Comparison of ENCODE assay signal across 31 cellular contexts in genomic region chr3:13722178-13722577, GRCh38.
"Had no signal": no experiment of that assay in that cellular context is flagged by ENCODE, and none has a peak within 500 bp of the region (broad histone marks: within the 10 kb centered on the region; RNA-seq: fewer than 3 reads in every experiment).

No MANE protein-coding gene starts in this region.

- H2AFZ ChIP-seq: neural progenitor cell, parathyroid adenoma had no signal

- H3K27ac ChIP-seq: neural progenitor cell, ovary, parathyroid adenoma, psoas muscle, skin epidermis, spleen, suprapubic skin, testis, tibial artery, transverse colon, upper lobe of right lung, vagina had no signal

- ATAC-seq: natural killer cell; psoas muscle; right cardiac atrium; sciatic nerve; stimulated activated memory B cell treated with anti-CD40 and anti-IgM and Interleukin-4, amounts not matched to agents 10 μg/mL and 1 μg/mL and 100 μg/mL, for 72 hours; stimulated activated naive CD8-positive, alpha-beta T cell treated with anti-CD3 and anti-CD28 coated beads, Interleukin-15, amount 100 ng/mL, for 72 hours; stimulated activated naive CD8-positive, alpha-beta T cell treated with anti-CD3 and anti-CD28 coated beads, Interleukin-15, Interleukin-2, amounts not matched to agents 100 U/mL and 50 U/mL, for 24 hours; upper lobe of right lung had no signal

- DNase-seq: natural killer cell; occipital lobe; ovary; posterior cingulate gyrus; psoas muscle; right cardiac atrium; spleen; stimulated activated CD4-positive, alpha-beta T cell treated with anti-CD3 and anti-CD28 coated beads, Interleukin-12 subunit alpha, Interleukin-12 subunit beta, amount 100 ng/mL, for 4 hours; stimulated activated CD4-positive, alpha-beta T cell treated with anti-CD3 and anti-CD28 coated beads, Interleukin-1b, Interleukin-23, amount 100 ng/mL, for 48 hours; stimulated activated CD4-positive, alpha-beta T cell treated with anti-CD3 and anti-CD28 coated beads, Interleukin-4, amount 100 ng/mL, for 1 hour; stimulated activated CD4-positive, alpha-beta T cell treated with anti-CD3 and anti-CD28 coated beads, Interleukin-4, amount 100 ng/mL, for 4 hours; stimulated activated CD8-positive, alpha-beta memory T cell treated with anti-CD3 and anti-CD28 coated beads, Interleukin-4, amount 100 ng/mL, for 48 hours; stimulated activated naive CD4-positive, alpha-beta T cell; stimulated activated naive CD8-positive, alpha-beta T cell treated with anti-CD3 and anti-CD28 coated beads, Interleukin-15, amount 100 ng/mL, for 72 hours; stimulated activated naive CD8-positive, alpha-beta T cell treated with anti-CD3 and anti-CD28 coated beads, Interleukin-15, Interleukin-2, amounts not matched to agents 100 U/mL and 50 U/mL, for 24 hours; substantia nigra; testis; tibial artery; transverse colon; upper lobe of right lung had no signal

- H3K4me1 Mint-ChIP-seq: natural killer cell; nephron; neural progenitor cell; stimulated activated memory B cell treated with anti-CD40 and anti-IgM and Interleukin-4, amounts not matched to agents 10 μg/mL and 1 μg/mL and 100 μg/mL, for 72 hours; stimulated activated naive CD8-positive, alpha-beta T cell treated with anti-CD3 and anti-CD28 coated beads, Interleukin-15, amount 100 ng/mL, for 72 hours had no signal

- H3K9ac ChIP-seq: neural progenitor cell, parathyroid adenoma had no signal

- H3K4me3 ChIP-seq: neural progenitor cell, ovary, psoas muscle, skin epidermis, smooth muscle cell, spleen, suprapubic skin, testis, tibial artery, transverse colon, upper lobe of right lung, vagina had no signal

- H3K79me2 ChIP-seq: parathyroid adenoma had no signal

- H3K36me3 Mint-ChIP-seq: neural progenitor cell; stimulated activated memory B cell treated with anti-CD40 and anti-IgM and Interleukin-4, amounts not matched to agents 10 μg/mL and 1 μg/mL and 100 μg/mL, for 72 hours had no signal

- H3K27me3 Mint-ChIP-seq: progenitor cell of endocrine pancreas; stimulated activated memory B cell treated with anti-CD40 and anti-IgM and Interleukin-4, amounts not matched to agents 10 μg/mL and 1 μg/mL and 100 μg/mL, for 72 hours; type B pancreatic cell had no signal

- H3K27me3 ChIP-seq: neural progenitor cell, ovary, spleen, suprapubic skin, testis, tibial artery, transverse colon, upper lobe of right lung, vagina had no signal

- H3K4me3 Mint-ChIP-seq: natural killer cell; nephron; neural progenitor cell; stimulated activated memory B cell treated with anti-CD40 and anti-IgM and Interleukin-4, amounts not matched to agents 10 μg/mL and 1 μg/mL and 100 μg/mL, for 72 hours; stimulated activated naive CD8-positive, alpha-beta T cell treated with anti-CD3 and anti-CD28 coated beads, Interleukin-15, amount 100 ng/mL, for 72 hours; type B pancreatic cell had no signal

- H3K4me2 ChIP-seq: neural progenitor cell, smooth muscle cell had no signal

- H3K4me1 ChIP-seq: neural progenitor cell, parathyroid adenoma, psoas muscle, spleen, suprapubic skin, testis, tibial artery, transverse colon, upper lobe of right lung, vagina had no signal

- H3K36me3 ChIP-seq: neural progenitor cell, ovary, spleen, suprapubic skin, tibial artery, transverse colon, upper lobe of right lung, vagina had no signal

- H3K27ac Mint-ChIP-seq: natural killer cell; nephron; neural progenitor cell; progenitor cell of endocrine pancreas; stimulated activated memory B cell treated with anti-CD40 and anti-IgM and Interleukin-4, amounts not matched to agents 10 μg/mL and 1 μg/mL and 100 μg/mL, for 72 hours; stimulated activated naive CD8-positive, alpha-beta T cell treated with anti-CD3 and anti-CD28 coated beads, Interleukin-15, amount 100 ng/mL, for 72 hours; type B pancreatic cell had no signal

- H3K9me3 ChIP-seq: ovary, psoas muscle, suprapubic skin, testis, tibial artery, transverse colon, upper lobe of right lung, vagina had no signal
